ENCODE assay signal across 17 cellular contexts in genomic region chr11:57305523-57305922, GRCh38. TPM values are rescaled to one million over a fixed set of nuclear protein-coding genes. Genes with fewer than 3 reads are reported as not detected.
DNase-seq lines count a peak whose midpoint lies in the region; ATAC-seq and TF ChIP-seq lines count a peak whose summit lies in the region.
"Had no signal": no experiment of that assay in that cellular context is flagged by ENCODE, and none has a peak within 500 bp of the region (broad histone marks: within the 10 kb centered on the region; RNA-seq: fewer than 3 reads in every experiment).

No MANE protein-coding gene starts in this region.

- H2AFZ ChIP-seq in GM23248: no peak overlapping the region
- H2AFZ ChIP-seq in trophoblast cell (ENCODE audit: insufficient read depth, low read length, poor library complexity): no peak overlapping the region

- H3K4me1 ChIP-seq in GM23248 (ENCODE audit: insufficient read depth) (peaks cover 45% of the 10 kb centered on the region), trophoblast cell (ENCODE audit: control insufficient read depth in 1 of 2, insufficient read depth in 2 of 2, low read length in 2 of 2) (peaks cover 32 to 48% of the 10 kb centered on the region in 2 experiments), foreskin keratinocyte (peaks cover 37% of the 10 kb centered on the region), tibial nerve (peaks cover 0 to 69% (median 46%) of the 10 kb centered on the region in 4 donors)
- H3K4me1 ChIP-seq: HAP-1 had no signal

- H3K36me3 ChIP-seq in GM23248 (ENCODE audit: low read depth): peaks cover 49% of the 10 kb centered on the region
- peaks cover 79 to 82% of the 10 kb centered on the region in 2 experiments for H3K36me3 ChIP-seq in trophoblast cell (ENCODE audit: control insufficient read depth in 1 of 2, insufficient read depth in 2 of 2, low read length in 2 of 2)
- peaks cover 6 to 58% (median 14%) of the 10 kb centered on the region in 3 donors for H3K36me3 ChIP-seq in tibial nerve

- no peak overlapping the region for H3K4me3 ChIP-seq in GM23248
- H3K4me3 ChIP-seq in trophoblast cell (ENCODE audit: low read depth, low read length): no peak overlapping the region
- no peak overlapping the region for H3K4me3 ChIP-seq in tibial nerve
- H3K4me3 ChIP-seq: HAP-1 had no signal

- H2BK5ac ChIP-seq in trophoblast cell (ENCODE audit: low read depth, low read length, poor library complexity): no peak overlapping the region

- peaks cover 7% of the 10 kb centered on the region for H3K79me1 ChIP-seq in trophoblast cell (ENCODE audit: low read length)

- peaks cover 31% of the 10 kb centered on the region for H3K36me3 Mint-ChIP-seq in stimulated activated memory B cell treated with anti-CD40 and anti-IgM and Interleukin-4, amounts not matched to agents 10 μg/mL and 1 μg/mL and 100 μg/mL, for 72 hours
- peaks cover 16% of the 10 kb centered on the region for H3K36me3 Mint-ChIP-seq in glutamatergic neuron (ENCODE audit: unreplicated experiment)

- H3K27me3 Mint-ChIP-seq in stimulated activated memory B cell treated with anti-CD40 and anti-IgM and Interleukin-4, amounts not matched to agents 10 μg/mL and 1 μg/mL and 100 μg/mL, for 72 hours: no peaks in the 10 kb centered on the region
- H3K27me3 Mint-ChIP-seq in glutamatergic neuron (ENCODE audit: unreplicated experiment): peaks cover 23% of the 10 kb centered on the region

- H4K8ac ChIP-seq in trophoblast cell (ENCODE audit: low read depth, low read length): no peak overlapping the region

- TF ChIP-seq CTCF in foreskin keratinocyte (conservative IDR thresholded peaks at IDR 0.05) (no peak), glutamatergic neuron (IDR thresholded peaks at IDR 0.05; ENCODE audit: partially characterized antibody, unreplicated experiment) (no peak), tibial nerve (IDR thresholded peaks at IDR 0.05) (no peak)

- peaks cover 16% of the 10 kb centered on the region for H3F3A ChIP-seq in GM23248 (ENCODE audit: insufficient read depth)

- H2BK120ac ChIP-seq in trophoblast cell (ENCODE audit: insufficient read depth, low read length, poor library complexity): no peak overlapping the region

- ATAC-seq in stimulated activated memory B cell treated with anti-CD40 and anti-IgM and Interleukin-4, amounts not matched to agents 10 μg/mL and 1 μg/mL and 100 μg/mL, for 72 hours: no peak
- no peak for ATAC-seq in foreskin keratinocyte

- H3K4me2 ChIP-seq in GM23248 (ENCODE audit: unreplicated experiment) (no peak overlapping the region), trophoblast cell (ENCODE audit: low read length) (no peak overlapping the region)

- in situ Hi-C loops in GM23248 (cut with MboI): no loop called here

- TF ChIP-seq EP300 in tibial nerve (IDR thresholded peaks at IDR 0.05): no peak

- no peaks in the 10 kb centered on the region for H3K9me3 Mint-ChIP-seq in stimulated activated memory B cell treated with anti-CD40 and anti-IgM and Interleukin-4, amounts not matched to agents 10 μg/mL and 1 μg/mL and 100 μg/mL, for 72 hours
- peaks cover 25% of the 10 kb centered on the region for H3K9me3 Mint-ChIP-seq in glutamatergic neuron (ENCODE audit: unreplicated experiment)

- H3K14ac ChIP-seq in trophoblast cell (ENCODE audit: low read length): no peak overlapping the region

- H3K9me2 ChIP-seq in GM23248 (ENCODE audit: insufficient read depth): no peaks in the 10 kb centered on the region

- no peaks in the 10 kb centered on the region for H4K20me1 ChIP-seq in GM23248 (ENCODE audit: insufficient read depth)

- 81 to 85% methylated on average over 8 of the region's 8 CpGs for WGBS in GM23248 (ENCODE audit: low coverage in 1 of 2, low lambda C conversion rate in 2 of 2, missing lambda C conversion rate in 2 of 2), 2 experiments
- no CpG with 5 or more reads among the region's 8 CpGs for WGBS in trophoblast cell (ENCODE audit: extremely low coverage, insufficient coverage, insufficient read length)
- WGBS in tibial nerve, 2 donors: 82 to 85% methylated on average over 8 of the region's 8 CpGs

- H3K9ac ChIP-seq in GM23248: no peak overlapping the region
- H3K9ac ChIP-seq in trophoblast cell (ENCODE audit: low read length): no peak overlapping the region

- no peak overlapping the region for H3K27ac Mint-ChIP-seq in stimulated activated memory B cell treated with anti-CD40 and anti-IgM and Interleukin-4, amounts not matched to agents 10 μg/mL and 1 μg/mL and 100 μg/mL, for 72 hours
- H3K27ac Mint-ChIP-seq in glutamatergic neuron (ENCODE audit: unreplicated experiment): no peak overlapping the region

- no peaks in the 10 kb centered on the region for H3K27me3 ChIP-seq in GM23248 (replicated peaks; ENCODE audit: insufficient read depth)
- H3K27me3 ChIP-seq in trophoblast cell (ENCODE audit: insufficient read depth, low read length): no peaks in the 10 kb centered on the region
- no peaks in the 10 kb centered on the region for H3K27me3 ChIP-seq in foreskin keratinocyte
- H3K27me3 ChIP-seq in tibial nerve: no peaks in the 10 kb centered on the region

- H3K18ac ChIP-seq in trophoblast cell (ENCODE audit: low read length): no peak overlapping the region

- H2BK12ac ChIP-seq in trophoblast cell (ENCODE audit: low read length): no peak overlapping the region

- no peak overlapping the region for H2AK5ac ChIP-seq in trophoblast cell (ENCODE audit: low read length)

- H3K9me3 ChIP-seq in GM23248 (ENCODE audit: low read depth) (no peaks in the 10 kb centered on the region), trophoblast cell (ENCODE audit: insufficient read depth, low read depth, low read length) (no peaks in the 10 kb centered on the region), tibial nerve (peaks cover 0 to 6% (median 0%) of the 10 kb centered on the region in 4 donors)
- H3K9me3 ChIP-seq: HAP-1 had no signal

- no peak overlapping the region for H3K23ac ChIP-seq in trophoblast cell (ENCODE audit: low read length)

- H3K27ac ChIP-seq in GM23248 (0 out of 2 replicates have a peak overlapping the region, but pooled peaks have one; percentile 1), epithelial cell of prostate (peak overlapping the region; percentile 85), trophoblast cell (ENCODE audit: low read depth, low read length) (no peak overlapping the region), foreskin keratinocyte (no peak overlapping the region), tibial nerve (peak overlapping the region in 2 of 4 donors; percentile 66 to 92)

- no peak overlapping the region for H3K4me3 Mint-ChIP-seq in stimulated activated memory B cell treated with anti-CD40 and anti-IgM and Interleukin-4, amounts not matched to agents 10 μg/mL and 1 μg/mL and 100 μg/mL, for 72 hours
- no peak overlapping the region for H3K4me3 Mint-ChIP-seq in glutamatergic neuron (ENCODE audit: unreplicated experiment)

- DNase-seq in 8988T: peak; percentile 6
- DNase-seq in GM23248: no peak
- DNase-seq in epithelial cell of prostate (ENCODE audit: low read depth, low spot score): no peak
- DNase-seq in trophoblast cell: no peak
- DNase-seq in foreskin keratinocyte: no peak
- DNase-seq in glutamatergic neuron: no peak
- DNase-seq in tibial nerve (ENCODE audit: low spot score in 2 of 2): no peak
- DNase-seq: MV-4-11, NCI-H1417 treated with DMSO at 0.1 percent for 48 hours, NCI-H2029 treated with DMSO at 0.1 percent for 48 hours, NCI-H748 treated with DMSO at 0.1 percent for 48 hours had no signal

- H3K4me1 Mint-ChIP-seq in stimulated activated memory B cell treated with anti-CD40 and anti-IgM and Interleukin-4, amounts not matched to agents 10 μg/mL and 1 μg/mL and 100 μg/mL, for 72 hours: peaks cover 8% of the 10 kb centered on the region
- peaks cover 49% of the 10 kb centered on the region for H3K4me1 Mint-ChIP-seq in glutamatergic neuron (ENCODE audit: low read depth, unreplicated experiment)

- no peak overlapping the region for H4K91ac ChIP-seq in trophoblast cell (ENCODE audit: low read depth, low read length)

- H3K4ac ChIP-seq in trophoblast cell (ENCODE audit: low read depth, low read length): peak overlapping the region; percentile 26

- TF ChIP-seq POLR2A in tibial nerve (IDR thresholded peaks at IDR 0.05): no peak

- H3K79me2 ChIP-seq in GM23248 (ENCODE audit: insufficient read depth) (peaks cover 84% of the 10 kb centered on the region), trophoblast cell (ENCODE audit: control insufficient read depth, insufficient read depth, low read length, poor library complexity) (peaks cover 28% of the 10 kb centered on the region)

- H4K12ac ChIP-seq in trophoblast cell (ENCODE audit: low read depth, low read length): no peak overlapping the region

RNA-seq across cellular contexts. Expression of gene TNKS1BP1, which starts 19.2 kb away (rescaled TPM):
- total RNA-seq in GM23248 (2014; rRNA removed; shearing (Covaris generic)): 89.7 and 92.1 TPM in 2 replicates
- polyA plus RNA-seq in GM23248 (2016; fragmentation: Nextera tagmentation; extraction: Ambion mirVana) (88.2 and 88.8 TPM in 2 replicates), foreskin keratinocyte (135 and 154 TPM in 2 replicates)
- polyA plus RNA-seq in trophoblast cell (2013): 264 and 289 TPM in 2 replicates
- total RNA-seq in foreskin keratinocyte (136 and 146 TPM in 2 replicates), glutamatergic neuron (ENCODE audit: unreplicated experiment) (198 TPM), tibial nerve (100 to 1,000 TPM; 147 to 238 (median 204) TPM)

RNA-seq across cellular contexts. Expression of gene SSRP1, which starts 30.2 kb away (rescaled TPM):
- total RNA-seq in GM23248 (2014; rRNA removed; shearing (Covaris generic)): 69.2 and 76.2 TPM in 2 replicates
- polyA plus RNA-seq in GM23248 (2016; fragmentation: Nextera tagmentation; extraction: Ambion mirVana) (29.3 and 32.9 TPM in 2 replicates), foreskin keratinocyte (133 and 163 TPM in 2 replicates)
- 113 and 120 TPM in 2 replicates for polyA plus RNA-seq in trophoblast cell (2013)
- total RNA-seq in foreskin keratinocyte (188 and 227 TPM in 2 replicates), glutamatergic neuron (ENCODE audit: unreplicated experiment) (91.4 TPM), tibial nerve (10 to 100 TPM; 51.0 to 67.5 (median 56.5) TPM)

RNA-seq across cellular contexts. Expression of gene P2RX3, which starts 32.6 kb away (rescaled TPM):
- total RNA-seq in GM23248 (2014; rRNA removed; shearing (Covaris generic)): not detected in 2 replicates
- 0.10 TPM in 1 of 2 replicates, not detected in the other for polyA plus RNA-seq in GM23248 (2016; fragmentation: Nextera tagmentation; extraction: Ambion mirVana)
- polyA plus RNA-seq in trophoblast cell (2013): 0.07 and 0.11 TPM in 2 replicates
- total RNA-seq in foreskin keratinocyte: not detected in 2 replicates
- polyA plus RNA-seq in foreskin keratinocyte: not detected in 2 replicates
- 496 TPM for total RNA-seq in glutamatergic neuron (ENCODE audit: unreplicated experiment)
- total RNA-seq in tibial nerve: under 1 TPM in 1 of 4 donors, not detected in 3; 0.22 TPM
- total RNA-seq: A673, HT-29, NCI-H460, SK-MEL-5 had no signal

Comparison
In these comparisons a context has a peak if more than half of its experiments do, and no peak if none do; other contexts are left out.
1. H3K27ac ChIP-seq: peak in GM23248 (single experiment) and epithelial cell of prostate (single experiment); none in trophoblast cell (single experiment) and foreskin keratinocyte (single experiment).
2. RNA of gene P2RX3, which starts 32.6 kb away (total RNA-seq): 496 TPM in glutamatergic neuron (single experiment); not detected in GM23248, not detected in foreskin keratinocyte and 0.22 TPM in tibial nerve; every median in the first group is over 100 times any median in the second.